In the genomic region with DNA sequence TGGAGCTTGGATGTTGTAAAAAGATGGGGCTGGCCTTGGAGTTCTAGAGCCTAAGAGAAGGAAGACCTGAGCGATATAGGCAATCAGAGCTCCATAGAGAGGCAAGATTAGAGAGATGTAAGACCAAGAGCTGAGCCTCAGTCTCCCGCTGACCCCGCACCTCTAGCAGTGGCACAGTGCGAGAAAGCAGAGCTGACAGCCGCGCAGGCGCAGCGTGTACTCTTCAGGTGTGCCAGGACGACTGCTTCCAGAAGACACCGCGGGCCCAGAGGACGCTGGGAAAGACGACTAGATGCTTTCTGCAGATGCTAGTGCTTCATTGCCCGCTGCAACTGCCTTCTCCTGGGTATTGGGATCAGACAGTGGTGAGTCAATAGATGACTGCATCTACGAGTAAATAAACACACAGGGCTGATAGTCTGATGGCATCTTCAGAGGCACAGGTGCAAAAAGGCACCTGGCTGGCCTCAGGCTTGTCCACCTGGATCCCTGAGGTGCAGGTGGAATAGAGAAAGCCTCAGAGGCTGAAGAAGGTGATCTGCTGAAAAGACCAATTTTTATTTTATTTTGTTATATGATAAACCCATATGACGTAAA, we compare ENCODE assay signal across 13 cellular contexts. TPM values are rescaled to one million over a fixed set of nuclear protein-coding genes. Genes with fewer than 3 reads are reported as not detected.
DNase-seq lines count a peak whose midpoint lies in the region; ATAC-seq, FAIRE-seq and TF ChIP-seq lines count a peak whose summit lies in the region.
"Had no signal": no experiment of that assay in that cellular context is flagged by ENCODE, and none has a peak within 500 bp of the region (broad histone marks: within the 10 kb centered on the region; RNA-seq: fewer than 3 reads in every experiment).

No MANE protein-coding gene starts in this region.

- no peak for TF ChIP-seq RAD21 in K562 (CRISPR knock-in tag; conservative IDR thresholded peaks at IDR 0.05 in 1 of 2, IDR thresholded peaks at IDR 0.05 in 1 of 2)

- H3K79me2 ChIP-seq in K562 (ENCODE audit: control insufficient read depth, insufficient read depth, low read length) = no peaks in the 10 kb centered on the region

- no peak overlapping the region for H3K9ac ChIP-seq in K562 (ENCODE audit: insufficient read depth in 1 of 2, low read depth in 2 of 2, low read length in 2 of 2)

- intact Hi-C loops in K562 (cut with micrococcal nuclease) = no loop called here

- H3K4me1 ChIP-seq in K562 (replicated peaks in 1 of 2; ENCODE audit: control insufficient read depth in 2 of 2, insufficient read depth in 2 of 2, low read length in 2 of 2) = no peaks in the 10 kb centered on the region; a peak in 2 of 5 replicates

- no peak overlapping the region for H3K27ac ChIP-seq in K562 (ENCODE audit: extremely low read depth, low read depth, low read length)
- H3K27ac ChIP-seq: 22Rv1 had no signal

- H3K36me3 Mint-ChIP-seq in T-cell = no peaks in the 10 kb centered on the region
- H3K36me3 Mint-ChIP-seq: CD14-positive monocyte; CD8-positive, alpha-beta T cell had no signal

- TF ChIP-seq EP300 in K562 (IDR thresholded peaks at IDR 0.05; ENCODE audit: low read length) = no peak

- ATAC-seq in K562 (peak; percentile 23), T-cell (replicated peaks in 1 of 4) (no peak), HG02759 (IDR thresholded peaks at IDR 0.05; ENCODE audit: unreplicated experiment) (no peak)
- ATAC-seq: CD8-positive, alpha-beta T cell had no signal

- H4K20me1 ChIP-seq in K562 (replicated peaks; ENCODE audit: control insufficient read depth, insufficient read depth, low read length) = no peaks in the 10 kb centered on the region

- CTCF ChIA-PET in K562 (lab: Yijun Ruan, JAX; ENCODE audit: low intra/inter-chr PET ratio) (no interaction called here), T-cell (lab: Charles Lee) (no interaction called here)

- no TSS peak for BruUV-seq in K562 (replicated peaks; lab: Mats Ljungman, UMichigan)

- POLR2A ChIA-PET in K562 (lab: Yijun Ruan, JAX) (no interaction called here), T-cell (lab: Charles Lee) (no interaction called here)

- peak; percentile 10 for DNase-seq in NCI-H146 (lab: John Stamatoyannopoulos, UW)
- no peak for DNase-seq in NCI-H146 treated with DMSO at 0.1 percent for 48 hours (lab: John Stamatoyannopoulos, UW; ENCODE audit: unreplicated experiment)
- DNase-seq in DMS53 treated with DMSO at 0.1 percent for 48 hours (lab: John Stamatoyannopoulos, UW; ENCODE audit: unreplicated experiment) = peak; percentile 83
- DNase-seq in K562 (ENCODE audit: extremely low read depth in 1 of 4, low spot score in 3 of 4) = no peak
- DNase-seq in kidney tubule cell (ENCODE audit: low spot score) = peak; percentile 10
- no peak for DNase-seq in activated CD8-positive, alpha-beta memory T cell treated with anti-CD3 and anti-CD28 coated beads, Interleukin-2, amount 50 U/mL, for 4 hours
- no peak for DNase-seq in T-cell
- DNase-seq: Caco-2; CD8-positive, alpha-beta T cell; H7 had no signal

- no peaks in the 10 kb centered on the region for H3K9me3 Mint-ChIP-seq in T-cell
- H3K9me3 Mint-ChIP-seq: CD8-positive, alpha-beta T cell had no signal

- no peak for FAIRE-seq in K562 (lab: Jason Lieb, UNC)

- peak overlapping the region; percentile 14; the same call in 1 of the 2 replicates for H2AFZ ChIP-seq in K562 (ENCODE audit: low read depth, low read length)

- H3K4me3 Mint-ChIP-seq in T-cell = no peak overlapping the region
- H3K4me3 Mint-ChIP-seq: CD14-positive monocyte; CD8-positive, alpha-beta T cell had no signal

- TF ChIP-seq CTCF in K562 (IDR thresholded peaks at IDR 0.05 in 2 of 3, conservative IDR thresholded peaks at IDR 0.05 in 1 of 3; ENCODE audit: insufficient read depth in 2 of 3, low read depth in 1 of 3, low read length in 3 of 3) = no peak

- peak overlapping the region; percentile 16 for H3K4me2 ChIP-seq in K562 (ENCODE audit: insufficient read depth, low read length)

- H3K4me3 ChIP-seq in K562 = no peak overlapping the region

- H3K9me3 ChIP-seq in K562 (replicated peaks; ENCODE audit: control insufficient read depth, insufficient read depth, low read depth, low read length) = no peaks in the 10 kb centered on the region
- H3K9me3 ChIP-seq: Caco-2 had no signal

- H3K27me3 Mint-ChIP-seq in T-cell = peaks cover 17 to 23% of the 10 kb centered on the region in 2 donors

- H3K9me1 ChIP-seq in K562 (ENCODE audit: control insufficient read depth, insufficient read depth, low read length) = no peaks in the 10 kb centered on the region

- in situ Hi-C loops in K562 (cut with MboI) = no loop called here

- WGBS in K562 (ENCODE audit: insufficient coverage, low coverage, missing lambda C conversion rate) = 13% methylated on average over 16 of the region's 16 CpGs

- H3K27ac Mint-ChIP-seq in T-cell = no peak overlapping the region
- H3K27ac Mint-ChIP-seq: CD8-positive, alpha-beta T cell had no signal

- no peak for TF ChIP-seq POLR2A in K562 (conservative IDR thresholded peaks at IDR 0.05)

- H3K4me1 Mint-ChIP-seq in T-cell = no peaks in the 10 kb centered on the region
- H3K4me1 Mint-ChIP-seq: CD14-positive monocyte had no signal

- H3K27me3 ChIP-seq in K562 (ENCODE audit: control insufficient read depth in 2 of 2, insufficient read depth in 2 of 2, low read length in 2 of 2) = peaks cover 4 to 9% of the 10 kb centered on the region in 2 experiments

- no peaks in the 10 kb centered on the region for H3K36me3 ChIP-seq in K562 (ENCODE audit: control insufficient read depth, insufficient read depth, low read length)

TF ChIP-seq in K562, 482 proteins besides CTCF, POLR2A, EP300 and RAD21:
- TF ChIP-seq NRF1 (conservative IDR thresholded peaks at IDR 0.05 in 1 of 2, IDR thresholded peaks at IDR 0.05 in 1 of 2) (peak; percentile 78 to 80), SRSF7 (optimal IDR thresholded peaks at IDR 0.05; ENCODE audit: low read depth, low read length) (no peak)

RNA-seq across cellular contexts. Expression of a gene that starts 38.1 kb away (rescaled TPM):
- total RNA-seq in K562 (2011; cell fraction: chromatin; rRNA removed; ENCODE audit: low replicate concordance) = 10.1 and 39.9 TPM in 2 replicates
- 6.3 and 11.8 TPM in 2 replicates for total RNA-seq in K562 (2011; cell fraction: nucleolus; rRNA removed)
- total RNA-seq in K562 (2011; cell fraction: nucleoplasm; rRNA removed) = 20.5 and 31.5 TPM in 2 replicates
- total RNA-seq in K562 (2014; rRNA removed) (13.4 and 15.9 TPM in 2 replicates), K562 (2014; rRNA removed; fragmentation: Illumina TruSeq; extraction: Trizol) (22.6 and 24.1 TPM in 2 replicates), K562 (2015; rRNA removed; fragmentation: Illumina TruSeq; extraction: Trizol) (20.6 and 20.9 TPM in 2 replicates), K562 (2021) (41.0 and 42.4 TPM in 2 replicates), T-cell (10 to 100 TPM; 16.5 to 26.1 (median 20.1) TPM)
- polyA plus RNA-seq in K562 (2011; rRNA removed) (21.9 and 23.4 TPM in 2 replicates), K562 (2014; fragmentation: Illumina TruSeq; extraction: Trizol) (22.7 and 27.8 TPM in 2 replicates), K562 (2014; fragmentation: Nextera tagmentation; extraction: Ambion mirVana) (10 to 100 TPM; 10.4 to 12.7 TPM), K562 (2014; rRNA removed) (16.0 and 18.4 TPM in 2 replicates)
- polyA plus RNA-seq in K562 (2011; cell fraction: cytosol; rRNA removed) = 17.6 and 19.3 TPM in 2 replicates
- polyA plus RNA-seq in K562 (2011; cell fraction: nucleus; rRNA removed) = 11.8 and 16.6 TPM in 2 replicates
- polyA plus RNA-seq in K562 (2012) = 14.5 and 19.0 TPM in 2 replicates
- polyA minus RNA-seq in K562 (2011; rRNA and poly(A)+ RNA removed) = 54.4 and 56.6 TPM in 2 replicates
- 24.9 and 32.8 TPM in 2 replicates for polyA minus RNA-seq in K562 (2011; cell fraction: cytosol; rRNA and poly(A)+ RNA removed)
- 14.0 and 25.5 TPM in 2 replicates for polyA minus RNA-seq in K562 (2011; cell fraction: nucleus; rRNA and poly(A)+ RNA removed)

Comparison
In these comparisons a context has a peak if more than half of its experiments do, and no peak if none do; other contexts are left out.
1. DNase-seq: peak in NCI-H146 (single experiment), DMS53 treated with DMSO at 0.1 percent for 48 hours (single experiment) and kidney tubule cell (single experiment); none in NCI-H146 treated with DMSO at 0.1 percent for 48 hours (single experiment), K562 (0 of 4), activated CD8-positive, alpha-beta memory T cell treated with anti-CD3 and anti-CD28 coated beads, Interleukin-2, amount 50 U/mL, for 4 hours (single experiment) and T-cell (0 of 34).